In the genomic region with DNA sequence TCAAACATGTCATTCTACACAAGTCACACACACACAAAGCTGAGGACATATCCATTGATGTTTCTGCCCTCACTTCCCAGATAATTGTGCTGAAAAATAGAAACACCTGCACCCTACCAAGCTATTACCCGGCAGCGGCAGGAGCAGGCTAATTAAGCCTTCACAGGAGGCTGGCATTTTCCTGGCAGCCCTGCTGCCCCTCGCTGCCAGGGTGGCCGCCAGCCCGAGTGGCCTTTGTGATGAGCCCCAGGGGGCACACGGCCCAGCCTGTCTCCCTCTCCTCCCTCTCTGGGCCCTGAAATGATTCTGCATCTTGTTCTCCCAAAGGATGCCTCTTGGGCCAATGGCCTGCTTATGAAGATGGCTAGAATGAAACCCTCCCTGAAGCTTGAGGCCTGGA, we compare ENCODE assay signal across 17 cellular contexts.
DNase-seq lines count a peak whose midpoint lies in the region; ATAC-seq and TF ChIP-seq lines count a peak whose summit lies in the region.
"Had no signal": no experiment of that assay in that cellular context is flagged by ENCODE, and none has a peak within 500 bp of the region (broad histone marks: within the 10 kb centered on the region; RNA-seq: fewer than 3 reads in every experiment).

No MANE protein-coding gene starts in this region.

- no peak overlapping the region for H2AFZ ChIP-seq in parathyroid adenoma
- H2AFZ ChIP-seq: PC-9 had no signal

- no peak overlapping the region for H3K9ac ChIP-seq in parathyroid adenoma

- TF ChIP-seq CTCF in activated B cell treated with CpG ODN at 0.5 μM for 24 hours (IDR thresholded peaks at IDR 0.05) (no peak), parathyroid adenoma (IDR thresholded peaks at IDR 0.05) (no peak)

- H3K9me3 ChIP-seq in KOPT-K1 (ENCODE audit: insufficient read depth, low read length, poor library complexity, severe bottlenecking) (no peaks in the 10 kb centered on the region), parathyroid adenoma (ENCODE audit: control insufficient read depth, low read length) (no peaks in the 10 kb centered on the region)

- H3K27ac ChIP-seq in KOPT-K1 (ENCODE audit: low read depth, low read length, poor library complexity, severe bottlenecking) (peak overlapping the region; percentile 60), parathyroid adenoma (peak overlapping the region; percentile 57)
- H3K27ac ChIP-seq: foreskin keratinocyte, HL-60, PC-9 had no signal

- no peaks in the 10 kb centered on the region for H3K36me3 ChIP-seq in KOPT-K1 (ENCODE audit: insufficient read depth, low read length)
- H3K36me3 ChIP-seq in parathyroid adenoma (ENCODE audit: control insufficient read depth, insufficient read depth, low read length): no peaks in the 10 kb centered on the region

- no peak for ATAC-seq in activated B cell treated with CpG ODN at 0.5 μM for 24 hours (ENCODE audit: low read depth)
- ATAC-seq: foreskin keratinocyte had no signal

- no peaks in the 10 kb centered on the region for H3K27me3 ChIP-seq in parathyroid adenoma (ENCODE audit: control insufficient read depth, insufficient read depth, low read length)

- H3K27me3 Mint-ChIP-seq in activated B cell treated with CpG ODN at 0.5 μM for 24 hours: no peaks in the 10 kb centered on the region
- H3K27me3 Mint-ChIP-seq: central memory CD8-positive, alpha-beta T cell had no signal

- no peak overlapping the region for H3K4me3 ChIP-seq in parathyroid adenoma (ENCODE audit: low read depth, low read length)
- H3K4me3 ChIP-seq: PC-9 had no signal

- peak overlapping the region; percentile 93 for H3K27ac Mint-ChIP-seq in activated B cell treated with CpG ODN at 0.5 μM for 24 hours
- H3K27ac Mint-ChIP-seq: activated T-cell treated with anti-CD3 and anti-CD28 coated beads, Interleukin-2, amount 50 U/mL, for 72 hours had no signal

- H3K9me3 Mint-ChIP-seq in activated B cell treated with CpG ODN at 0.5 μM for 24 hours: peaks cover 3% of the 10 kb centered on the region
- H3K9me3 Mint-ChIP-seq: activated T-cell treated with anti-CD3 and anti-CD28 coated beads, Interleukin-2, amount 50 U/mL, for 72 hours; central memory CD8-positive, alpha-beta T cell; nephron had no signal

- no peak overlapping the region for H3K4me2 ChIP-seq in parathyroid adenoma (ENCODE audit: low read length)
- H3K4me2 ChIP-seq: PC-9 had no signal

- no peaks in the 10 kb centered on the region for H3K79me2 ChIP-seq in parathyroid adenoma

- TF ChIP-seq POLR2A in erythroblast (IDR thresholded peaks at IDR 0.05; ENCODE audit: low read length): no peak

- H3K4me1 ChIP-seq in parathyroid adenoma: no peaks in the 10 kb centered on the region
- H3K4me1 ChIP-seq: foreskin keratinocyte had no signal

- POLR2A ChIA-PET in activated B cell treated with CpG ODN at 0.5 μM for 24 hours (lab: Charles Lee): interaction anchor here (0.9 to 2.4 kb wide), 10 partner anchors 10 to 89 kb away, joined by 3 to 15 read pairs (median 6); a partner anchor contains a TSS

- intact Hi-C loops in activated B cell treated with CpG ODN at 0.5 μM for 24 hours (cut with micrococcal nuclease): loop anchor here (5.0 to 10.0 kb wide), 2 partner anchors 45 to 778 kb away; a partner anchor contains a TSS

- DNase-seq in NCI-H1694 treated with DMSO at 0.1 percent for 48 hours (lab: John Stamatoyannopoulos, UW): peak; percentile 74
- DNase-seq in activated B cell treated with CpG ODN at 0.5 μM for 24 hours: no peak
- no peak for DNase-seq in activated T-cell treated with anti-CD3 and anti-CD28 coated beads, Interleukin-2, amount 50 U/mL, for 1 hour
- no peak for DNase-seq in midbrain (lab: John Stamatoyannopoulos, UW)
- no peak for DNase-seq in KG1 (lab: John Stamatoyannopoulos, UW)
- DNase-seq in erythroblast (lab: John Stamatoyannopoulos, UW): no peak
- DNase-seq: activated CD4-positive, alpha-beta T cell treated with anti-CD3 and anti-CD28 coated beads, Interleukin-2, amount 50 U/mL, for 1 hour; activated T-cell treated with anti-CD3 and anti-CD28 coated beads, Interleukin-2, amount 50 U/mL, for 72 hours; foreskin keratinocyte; mammary epithelial cell; NCI-H510A; PC-9 had no signal

- CTCF ChIA-PET in activated B cell treated with CpG ODN at 0.5 μM for 24 hours (lab: Charles Lee): interaction anchor here (1.0 kb wide), 2 partner anchors 46 to 76 kb away, joined by 3 to 6 read pairs; no protein-coding TSS in a partner anchor

- H3K4me1 Mint-ChIP-seq in activated B cell treated with CpG ODN at 0.5 μM for 24 hours: peaks cover 67% of the 10 kb centered on the region

- no peak overlapping the region for H3K4me3 Mint-ChIP-seq in activated B cell treated with CpG ODN at 0.5 μM for 24 hours
- H3K4me3 Mint-ChIP-seq: activated T-cell treated with anti-CD3 and anti-CD28 coated beads, Interleukin-2, amount 50 U/mL, for 72 hours; central memory CD8-positive, alpha-beta T cell; nephron had no signal

- no peaks in the 10 kb centered on the region for H3K36me3 Mint-ChIP-seq in activated B cell treated with CpG ODN at 0.5 μM for 24 hours (ENCODE audit: low read depth)
